In genomic region chr6:50390416-50390815, GRCh38 we compare ENCODE assay signal across 28 cellular contexts.
"Had no signal": no experiment of that assay in that cellular context is flagged by ENCODE, and none has a peak within 500 bp of the region (broad histone marks: within the 10 kb centered on the region; RNA-seq: fewer than 3 reads in every experiment).

No MANE protein-coding gene starts in this region.

- DNase-seq: activated CD4-positive, alpha-beta memory T cell treated with anti-CD3 and anti-CD28 coated beads for 36 hours; activated CD4-positive, alpha-beta T cell treated with anti-CD3 and anti-CD28 coated beads for 36 hours; activated CD4-positive, alpha-beta T cell treated with anti-CD3 and anti-CD28 coated beads, Interleukin-2, amount 10 ng/mL, durations not matched to agents 24 days and 14 days; activated CD4-positive, CD25-positive, alpha-beta regulatory T cell; activated CD4-positive, CD25-positive, alpha-beta regulatory T cell treated with anti-CD3 and anti-CD28 coated beads, Interleukin-2, amount 50 U/mL, for 72 hours; activated CD8-positive, alpha-beta memory T cell treated with anti-CD3 and anti-CD28 coated beads, Interleukin-2, amount 10 ng/mL, durations not matched to agents 7 days and 5 days; activated CD8-positive, alpha-beta memory T cell treated with anti-CD3 and anti-CD28 coated beads, Interleukin-2, amount 50 U/mL, for 4 hours; activated CD8-positive, alpha-beta T cell treated with anti-CD3 and anti-CD28 coated beads, Interleukin-2, amount 10 ng/mL, durations not matched to agents 7 days and 5 days; activated effector memory CD4-positive, alpha-beta T cell treated with anti-CD3 and anti-CD28 coated beads, Interleukin-2, amount 50 U/mL, for 16 hours; activated naive CD4-positive, alpha-beta T cell; activated naive CD4-positive, alpha-beta T cell treated with anti-CD3 and anti-CD28 coated beads, Interleukin-2, amount 10 ng/mL, durations not matched to agents 7 days and 5 days; activated naive CD8-positive, alpha-beta T cell treated with anti-CD3 and anti-CD28 coated beads, Interleukin-2, amount 10 ng/mL, durations not matched to agents 7 days and 5 days; activated T-cell treated with anti-CD3 and anti-CD28 coated beads, Interleukin-2, amount 50 U/mL, for 1 hour; activated T-cell treated with anti-CD3 and anti-CD28 coated beads, Interleukin-2, amount 50 U/mL, for 48 hours; central memory CD4-positive, alpha-beta T cell; cerebellar nuclear complex; colonic mucosa; effector CD8-positive, alpha-beta T cell; foreskin fibroblast; gastrocnemius medialis; glutamatergic neuron; heart left ventricle; T-helper 2 cell had no signal

- ATAC-seq: activated CD4-positive, alpha-beta T cell treated with anti-CD3 and anti-CD28 coated beads for 36 hours; activated CD8-positive, alpha-beta memory T cell treated with anti-CD3 and anti-CD28 coated beads, Interleukin-2, amount 10 ng/mL, durations not matched to agents 7 days and 5 days; activated CD8-positive, alpha-beta T cell treated with anti-CD3 and anti-CD28 coated beads, Interleukin-2, amount 10 ng/mL, durations not matched to agents 7 days and 5 days; activated naive CD4-positive, alpha-beta T cell treated with anti-CD3 and anti-CD28 coated beads, Interleukin-2, amount 50 U/mL, for 72 hours; esophagus mucosa; gastrocnemius medialis; heart left ventricle had no signal

- H3K27ac ChIP-seq: ascending aorta, breast epithelium, cardiac muscle cell, colonic mucosa, gastrocnemius medialis, heart left ventricle had no signal
